ENCODE assay signal across 34 cellular contexts in genomic region chr20:57129303-57129702, GRCh38.
"Had no signal": no experiment of that assay in that cellular context is flagged by ENCODE, and none has a peak within 500 bp of the region (broad histone marks: within the 10 kb centered on the region; RNA-seq: fewer than 3 reads in every experiment).

No MANE protein-coding gene starts in this region.

- H3K4me2 ChIP-seq: KMS-11 had no signal

- H3K9ac ChIP-seq: KMS-11 had no signal

- H3K4me3 ChIP-seq: MG63 had no signal

- H3K9me3 ChIP-seq: MG63 had no signal

- H3K27ac ChIP-seq: KMS-11 had no signal

- H3K36me3 ChIP-seq: MG63 had no signal

- DNase-seq: Karpas-422, Kasumi-1, MM.1S, MV-4-11, NCI-H1048, NCI-H1092, NCI-H1092 treated with DMSO at 0.1 percent for 48 hours, NCI-H1105, NCI-H1105 treated with DMSO at 0.1 percent for 48 hours, NCI-H1417, NCI-H1417 treated with DMSO at 0.1 percent for 48 hours, NCI-H1436, NCI-H1436 treated with DMSO at 0.1 percent for 48 hours, NCI-H146, NCI-H1694, NCI-H1694 treated with DMSO at 0.1 percent for 48 hours, NCI-H187, NCI-H187 treated with DMSO at 0.1 percent for 48 hours, NCI-H1930, NCI-H2029, NCI-H2029 treated with DMSO at 0.1 percent for 48 hours, NCI-H2081, NCI-H2081 treated with DMSO at 0.1 percent for 48 hours, NCI-H2107, NCI-H2171, NCI-H2227 treated with DMSO at 0.1 percent for 48 hours, NCI-H226, NCI-H345, NCI-H446, NCI-H446 treated with DMSO at 0.1 percent for 48 hours, NCI-H510A, NCI-H510A treated with DMSO at 0.1 percent for 48 hours had no signal

- H3K27me3 ChIP-seq: MG63 had no signal
